In genomic region chrX:107978707-107979307, GRCh38 we compare ENCODE assay signal across 1 cellular context.
TF ChIP-seq lines count a peak whose summit lies in the region.

No MANE protein-coding gene starts in this region.

TF ChIP-seq in H1, 55 proteins besides CTCF, POLR2A, EP300 and RAD21 (continued from another document):
- no peak for TF ChIP-seq CHD7 (IDR thresholded peaks at IDR 0.05; ENCODE audit: insufficient replicate concordance, low read length)
- TF ChIP-seq KDM5A (IDR thresholded peaks at IDR 0.05; ENCODE audit: low read length) = no peak
- no peak for TF ChIP-seq FOSL1 (IDR thresholded peaks at IDR 0.05; ENCODE audit: insufficient read depth, low read depth, low read length)
- no peak for TF ChIP-seq EGR1 (IDR thresholded peaks at IDR 0.05; ENCODE audit: borderline replicate concordance, low read depth, low read length)
- TF ChIP-seq ZNF274 (IDR thresholded peaks at IDR 0.05; ENCODE audit: borderline replicate concordance, extremely low read depth, low read length) = no peak
- TF ChIP-seq NANOG (IDR thresholded peaks at IDR 0.05; ENCODE audit: insufficient read depth, low read depth, low read length, poor library complexity, severe bottlenecking) = no peak
- no peak for TF ChIP-seq NRF1 (IDR thresholded peaks at IDR 0.05; ENCODE audit: low read depth, low read length)
- TF ChIP-seq SRF (IDR thresholded peaks at IDR 0.05; ENCODE audit: low read depth, low read length) = no peak
- no peak for TF ChIP-seq SP2 (IDR thresholded peaks at IDR 0.05; ENCODE audit: low read length)
